ENCODE assay signal across 8 cellular contexts in genomic region chr16:10297341-10298006, GRCh38.
DNase-seq lines count a peak whose midpoint lies in the region; ATAC-seq and TF ChIP-seq lines count a peak whose summit lies in the region.

No MANE protein-coding gene starts in this region.

- no peak for TF ChIP-seq CTCF in SU-DHL-6 (IDR thresholded peaks at IDR 0.05; ENCODE audit: insufficient read depth, low read length, poor library complexity, severe bottlenecking)

- peaks cover 18% of the 10 kb centered on the region for H3F3A ChIP-seq in SU-DHL-6 (ENCODE audit: insufficient read depth)

- H3K27me3 Mint-ChIP-seq in T-helper 2 cell treated with Interferon-gamma antibody and Interleukin-4, amounts not matched to agents 5 μg/mL and 100 μg/mL, for 36 hours (ENCODE audit: low read depth) = no peaks in the 10 kb centered on the region

- DNase-seq in T-helper 2 cell treated with Interferon-gamma antibody and Interleukin-4, amounts not matched to agents 5 μg/mL and 100 μg/mL, for 36 hours (ENCODE audit: low spot score) = no peak
- DNase-seq in middle frontal gyrus (ENCODE audit: extremely low spot score, low spot score) = no peak
- no peak for DNase-seq in amniotic stem cell (lab: John Stamatoyannopoulos, UW)
- no peak for DNase-seq in NCI-H146 treated with DMSO at 0.1 percent for 48 hours (lab: John Stamatoyannopoulos, UW; ENCODE audit: unreplicated experiment)

- no peaks in the 10 kb centered on the region for H3K79me2 ChIP-seq in SU-DHL-6 (ENCODE audit: insufficient read depth, low read length)

- H4K20me1 ChIP-seq in BLaER1 treated with 17β-estradiol and CSF1 and Interleukin-3, amounts not matched to agents 10 nM and 100 nM = no peaks in the 10 kb centered on the region
- H4K20me1 ChIP-seq in SU-DHL-6 (ENCODE audit: low read depth, low read length) = no peaks in the 10 kb centered on the region

- 0 out of 22 replicates have a peak, but pooled peaks cover 0 to 4% (median 0%) of the 10 kb centered on the region in 11 experiments for H3K36me3 ChIP-seq in BLaER1 treated with 17β-estradiol and CSF1 and Interleukin-3, amounts not matched to agents 10 nM and 100 nM
- no peaks in the 10 kb centered on the region for H3K36me3 ChIP-seq in SU-DHL-6 (ENCODE audit: low read length)

- H3K9me2 ChIP-seq in SU-DHL-6 (replicated peaks; ENCODE audit: insufficient read depth, low read length) = no peaks in the 10 kb centered on the region

- H3K36me3 Mint-ChIP-seq in T-helper 2 cell treated with Interferon-gamma antibody and Interleukin-4, amounts not matched to agents 5 μg/mL and 100 μg/mL, for 36 hours (ENCODE audit: low read depth) = no peaks in the 10 kb centered on the region

- H3K4me1 ChIP-seq in BLaER1 treated with 17β-estradiol and CSF1 and Interleukin-3, amounts not matched to agents 10 nM and 100 nM = peaks cover 17 to 67% (median 34%) of the 10 kb centered on the region in 10 experiments

- no peaks in the 10 kb centered on the region for H3K4me1 Mint-ChIP-seq in T-helper 2 cell treated with Interferon-gamma antibody and Interleukin-4, amounts not matched to agents 5 μg/mL and 100 μg/mL, for 36 hours (ENCODE audit: low read depth)

- H2AFZ ChIP-seq in SU-DHL-6 (ENCODE audit: low read depth, low read length, severe bottlenecking) = no peak overlapping the region

- H3K27me3 ChIP-seq in BLaER1 treated with 17β-estradiol and CSF1 and Interleukin-3, amounts not matched to agents 10 nM and 100 nM = no peaks in the 10 kb centered on the region
- H3K27me3 ChIP-seq in SU-DHL-6 (ENCODE audit: low read length) = no peaks in the 10 kb centered on the region

- H3K27ac Mint-ChIP-seq in T-helper 2 cell treated with Interferon-gamma antibody and Interleukin-4, amounts not matched to agents 5 μg/mL and 100 μg/mL, for 36 hours = no peak overlapping the region

- H3K4me2 ChIP-seq in BLaER1 treated with 17β-estradiol and CSF1 and Interleukin-3, amounts not matched to agents 10 nM and 100 nM = peak overlapping the region; percentile 36 to 76 (median 58)
- peak overlapping the region; percentile 68 for H3K4me2 ChIP-seq in SU-DHL-6 (ENCODE audit: low read depth, low read length, poor library complexity, severe bottlenecking)

- ATAC-seq in GM19397 (IDR thresholded peaks at IDR 0.05; ENCODE audit: unreplicated experiment) = peak; percentile 97
- ATAC-seq in HG03103 (IDR thresholded peaks at IDR 0.05; ENCODE audit: low read depth, unreplicated experiment) = peak; percentile 93

- H3K9me3 ChIP-seq in BLaER1 treated with 17β-estradiol and CSF1 and Interleukin-3, amounts not matched to agents 10 nM and 100 nM (replicated peaks in 1 of 11) = peaks cover 12 to 51% (median 40%) of the 10 kb centered on the region in 11 experiments
- no peaks in the 10 kb centered on the region for H3K9me3 ChIP-seq in SU-DHL-6 (ENCODE audit: insufficient read depth, low read length)

- peak overlapping the region in 4 of 10 experiments; percentile 15 to 18 (median 18); a peak in 4 of 20 replicates for H3K4me3 ChIP-seq in BLaER1 treated with 17β-estradiol and CSF1 and Interleukin-3, amounts not matched to agents 10 nM and 100 nM
- peak overlapping the region; percentile 33 for H3K4me3 ChIP-seq in SU-DHL-6 (ENCODE audit: insufficient read depth, low read length, poor library complexity, severe bottlenecking)

- H3K27ac ChIP-seq in BLaER1 treated with 17β-estradiol and CSF1 and Interleukin-3, amounts not matched to agents 10 nM and 100 nM = peak overlapping the region; percentile 60 to 96 (median 92)
- H3K27ac ChIP-seq in SU-DHL-6 (ENCODE audit: low read depth, low read length) = peak overlapping the region; percentile 96

- H3K4me3 Mint-ChIP-seq in T-helper 2 cell treated with Interferon-gamma antibody and Interleukin-4, amounts not matched to agents 5 μg/mL and 100 μg/mL, for 36 hours = no peak overlapping the region

- H3K9me3 Mint-ChIP-seq in T-helper 2 cell treated with Interferon-gamma antibody and Interleukin-4, amounts not matched to agents 5 μg/mL and 100 μg/mL, for 36 hours = peaks cover 17% of the 10 kb centered on the region

- H3K9ac ChIP-seq in BLaER1 treated with 17β-estradiol and CSF1 and Interleukin-3, amounts not matched to agents 10 nM and 100 nM = peak overlapping the region; percentile 41 to 79 (median 77); a peak in 21 of 22 replicates
- peak overlapping the region; percentile 58 for H3K9ac ChIP-seq in SU-DHL-6 (ENCODE audit: low read length)
